Comparison of ENCODE assay signal across 8 cellular contexts in genomic region chr15:96332854-96333193, GRCh38. TPM values are rescaled to one million over a fixed set of nuclear protein-coding genes. Genes with fewer than 3 reads are reported as not detected.
DNase-seq lines count a peak whose midpoint lies in the region; ATAC-seq, FAIRE-seq and TF ChIP-seq lines count a peak whose summit lies in the region.

No MANE protein-coding gene starts in this region.

- no peak for TF ChIP-seq RAD21 in HepG2 (CRISPR knock-in tag; IDR thresholded peaks at IDR 0.05)

- H3K36me3 ChIP-seq in HepG2 (replicated peaks in 1 of 2; ENCODE audit: control insufficient read depth in 1 of 2, insufficient read depth in 2 of 2, low read length in 2 of 2), result peaks cover 5 to 12% of the 10 kb centered on the region in 2 experiments; a peak in 2 of 5 replicates
- peaks cover 15 to 33% of the 10 kb centered on the region in 2 donors for H3K36me3 ChIP-seq in thyroid gland

- peak overlapping the region; percentile 44 for H3K4me3 Mint-ChIP-seq in activated CD4-positive, alpha-beta T cell treated with anti-CD3 and anti-CD28 coated beads, Interleukin-2, amount 10 ng/mL, durations not matched to agents 7 days and 5 days

- no peak overlapping the region for H2AFZ ChIP-seq in HepG2 (ENCODE audit: low read length)

- H3K4me3 ChIP-seq in astrocyte of the cerebellum (ENCODE audit: low read depth, low read length), result peak overlapping the region; percentile 95
- peak overlapping the region; percentile 68 to 94 (median 82) for H3K4me3 ChIP-seq in HepG2 (replicated peaks in 1 of 3; ENCODE audit: insufficient read depth in 1 of 3, low read depth in 2 of 3, low read length in 3 of 3)
- H3K4me3 ChIP-seq in thyroid gland (replicated peaks in 1 of 3), result peak overlapping the region; percentile 30 to 90 (median 74)

- no peaks in the 10 kb centered on the region; a peak in 1 of 5 replicates for H3K27me3 ChIP-seq in HepG2 (ENCODE audit: control insufficient read depth in 1 of 2, insufficient read depth in 2 of 2, low read length in 2 of 2)
- H3K27me3 ChIP-seq in thyroid gland, result no peaks in the 10 kb centered on the region

- POLR2A ChIA-PET in activated CD4-positive, alpha-beta T cell treated with anti-CD3 and anti-CD28 coated beads, Interleukin-2, amount 10 ng/mL, durations not matched to agents 7 days and 5 days (lab: Charles Lee), result no interaction called here
- POLR2A ChIA-PET in HepG2 (lab: Yijun Ruan, JAX), result interaction anchor here (1.0 to 2.8 kb wide), 4 partner anchors 23 to 1488 kb away, joined by 4 to 23 read pairs (median 6); no protein-coding TSS in a partner anchor

- CTCF ChIA-PET in activated CD4-positive, alpha-beta T cell treated with anti-CD3 and anti-CD28 coated beads, Interleukin-2, amount 10 ng/mL, durations not matched to agents 7 days and 5 days (lab: Charles Lee), result no interaction called here
- CTCF ChIA-PET in HepG2 (lab: Yijun Ruan, JAX; ENCODE audit: low intra/inter-chr PET ratio, low total read pairs), result no interaction called here

- H3K79me2 ChIP-seq in HepG2 (ENCODE audit: insufficient read depth, low read length), result peaks cover 68% of the 10 kb centered on the region

- H3K9me3 ChIP-seq in HepG2 (ENCODE audit: low read length), result no peaks in the 10 kb centered on the region
- H3K9me3 ChIP-seq in thyroid gland, result no peaks in the 10 kb centered on the region

- peaks cover 7% of the 10 kb centered on the region for H3K4me1 Mint-ChIP-seq in activated CD4-positive, alpha-beta T cell treated with anti-CD3 and anti-CD28 coated beads, Interleukin-2, amount 10 ng/mL, durations not matched to agents 7 days and 5 days

- peaks cover 81% of the 10 kb centered on the region for H3K27me3 Mint-ChIP-seq in activated CD4-positive, alpha-beta T cell treated with anti-CD3 and anti-CD28 coated beads, Interleukin-2, amount 10 ng/mL, durations not matched to agents 7 days and 5 days

- no peaks in the 10 kb centered on the region for H3K9me3 Mint-ChIP-seq in activated CD4-positive, alpha-beta T cell treated with anti-CD3 and anti-CD28 coated beads, Interleukin-2, amount 10 ng/mL, durations not matched to agents 7 days and 5 days

- TF ChIP-seq CTCF in astrocyte of the cerebellum (IDR thresholded peaks at IDR 0.05; ENCODE audit: low read depth, low read length, missing control alignments) (no peak), HepG2 (CRISPR knock-in tag; IDR thresholded peaks at IDR 0.05) (no peak), thyroid gland (IDR thresholded peaks at IDR 0.05) (no peak)

- peak overlapping the region; percentile 25 for H3K27ac Mint-ChIP-seq in activated CD4-positive, alpha-beta T cell treated with anti-CD3 and anti-CD28 coated beads, Interleukin-2, amount 10 ng/mL, durations not matched to agents 7 days and 5 days

- no peak for FAIRE-seq in HepG2 (lab: Jason Lieb, UNC)

- TF ChIP-seq EP300 in HepG2 (IDR thresholded peaks at IDR 0.05; ENCODE audit: low read depth in 2 of 2, low read length in 2 of 2) (no peak), HepG2 (CRISPR knock-in tag; IDR thresholded peaks at IDR 0.05; ENCODE audit: borderline replicate concordance) (no peak)

- TF ChIP-seq POLR2A in HepG2 (IDR thresholded peaks at IDR 0.05; ENCODE audit: insufficient read depth in 1 of 2, low read depth in 2 of 2, low read length in 2 of 2) (no peak), thyroid gland (IDR thresholded peaks at IDR 0.05) (no peak)

- intact Hi-C loops in HepG2 (cut with micrococcal nuclease; ENCODE audit: unreplicated experiment), result loop anchor here (5.0 kb wide), 2 partner anchors 571 to 1491 kb away; no protein-coding TSS in a partner anchor
- intact Hi-C loops in thyroid gland (cut with DNase I), result no loop called here

- H3K27ac ChIP-seq in HepG2 (ENCODE audit: extremely low read length, insufficient read depth, low read length) (peak overlapping the region; percentile 91), thyroid gland (peak overlapping the region; percentile 84 to 97 (median 91))

- H3K9ac ChIP-seq in HepG2 (ENCODE audit: insufficient read depth, low read depth, low read length), result peak overlapping the region; percentile 92

- WGBS in HepG2 (ENCODE audit: low lambda C conversion rate), result under 1% methylated on average over 13 of the region's 13 CpGs
- 0 to 5% methylated on average over 13 of the region's 13 CpGs for WGBS in thyroid gland, 2 donors

- peaks cover 31% of the 10 kb centered on the region for H3K4me1 ChIP-seq in HepG2 (ENCODE audit: insufficient read depth, low read length)
- H3K4me1 ChIP-seq in thyroid gland, result peaks cover 12 to 23% of the 10 kb centered on the region in 2 donors

- BruUV-seq in HepG2 (replicated peaks; lab: Mats Ljungman, UMichigan), result no TSS peak

- peaks cover 5% of the 10 kb centered on the region for H3K36me3 Mint-ChIP-seq in activated CD4-positive, alpha-beta T cell treated with anti-CD3 and anti-CD28 coated beads, Interleukin-2, amount 10 ng/mL, durations not matched to agents 7 days and 5 days (ENCODE audit: low read depth)

- in situ Hi-C loops in astrocyte of the cerebellum (cut with HindIII; ENCODE audit: low sequenced_read_pairs), result loop anchor here (25.0 kb wide), 2 partner anchors 904 to 1671 kb away; no protein-coding TSS in a partner anchor
- in situ Hi-C loops in HepG2 (cut with HindIII; ENCODE audit: extremely low pct_ligation_motif_present, low pct_unique_long_range_greater_than_20kb), result loop anchor here (10.0 to 25.0 kb wide), 5 partner anchors 158 to 1071 kb away; no protein-coding TSS in a partner anchor

- no peak for ATAC-seq in HepG2
- ATAC-seq in GM21390 (IDR thresholded peaks at IDR 0.05; ENCODE audit: unreplicated experiment), result no peak
- ATAC-seq in GM21723 (IDR thresholded peaks at IDR 0.05; ENCODE audit: unreplicated experiment), result no peak

- no peak for DNase-seq in activated CD4-positive, alpha-beta T cell treated with anti-CD3 and anti-CD28 coated beads, Interleukin-2, amount 10 ng/mL, durations not matched to agents 7 days and 5 days
- DNase-seq in activated CD4-positive, alpha-beta T cell treated with anti-CD3 and anti-CD28 coated beads for 4 hours, result no peak
- DNase-seq in astrocyte of the cerebellum (ENCODE audit: low read depth) (no peak), HepG2 (ENCODE audit: low spot score) (no peak), thyroid gland (no peak), SIG-M5 treated with dmso at 0.1 percent for 504 hours (lab: John Stamatoyannopoulos, UW; ENCODE audit: unreplicated experiment) (no peak)

- H4K20me1 ChIP-seq in HepG2 (ENCODE audit: insufficient read depth, low read length), result peaks cover 31% of the 10 kb centered on the region

- H3K4me2 ChIP-seq in HepG2 (ENCODE audit: low read depth, low read length), result peak overlapping the region; percentile 85

TF ChIP-seq in HepG2, 621 proteins besides CTCF, POLR2A, EP300 and RAD21 (continues in another document):
- TF ChIP-seq POLR2G (IDR thresholded peaks at IDR 0.05; ENCODE audit: low read depth, low read length) (peak; percentile 24; the same call in 1 of the 2 replicates), ZSCAN21 (CRISPR knock-in tag; IDR thresholded peaks at IDR 0.05; ENCODE audit: borderline replicate concordance) (no peak), UBTF (CRISPR knock-in tag; IDR thresholded peaks at IDR 0.05) (no peak), KDM4B (CRISPR knock-in tag; IDR thresholded peaks at IDR 0.05) (no peak), NCOR1 (IDR thresholded peaks at IDR 0.05; ENCODE audit: borderline replicate concordance, low read length) (0 out of 2 replicates have a peak, but pooled peaks have one; percentile 39), HNRNPK (IDR thresholded peaks at IDR 0.05; ENCODE audit: low read depth, low read length, poor library complexity, severe bottlenecking) (peak; percentile 60)

RNA-seq across cellular contexts. Expression of gene NR2F2, which starts 2.3 kb away (rescaled TPM):
- total RNA-seq in activated CD4-positive, alpha-beta T cell treated with anti-CD3 and anti-CD28 coated beads, Interleukin-2, amount 10 ng/mL, durations not matched to agents 7 days and 5 days, result not detected
- 3.5 and 5.0 TPM in 2 replicates for total RNA-seq in HepG2 (2016; rRNA removed; fragmentation: Illumina TruSeq; extraction: Trizol)
- 0.61 and 0.79 TPM in 2 replicates for total RNA-seq in HepG2 (2016; cell fraction: cytosol; rRNA removed; fragmentation: Illumina TruSeq; extraction: Trizol; ENCODE audit: low read depth)
- total RNA-seq in HepG2 (2016; cell fraction: insoluble cytoplasmic fraction; rRNA removed; fragmentation: Illumina TruSeq; extraction: Trizol), result 3.8 and 4.3 TPM in 2 replicates
- 2.4 and 2.8 TPM in 2 replicates for total RNA-seq in HepG2 (2016; cell fraction: membrane; rRNA removed; fragmentation: Illumina TruSeq; extraction: Trizol)
- total RNA-seq in HepG2 (2016; cell fraction: nucleus; rRNA removed; fragmentation: Illumina TruSeq; extraction: Trizol), result 8.2 and 8.4 TPM in 2 replicates
- 4.0 and 4.7 TPM in 2 replicates for polyA plus RNA-seq in HepG2 (2011; rRNA removed)
- polyA plus RNA-seq in HepG2 (2011; cell fraction: cytosol; rRNA removed), result 3.5 and 3.6 TPM in 2 replicates
- 13.5 and 15.0 TPM in 2 replicates for polyA plus RNA-seq in HepG2 (2011; cell fraction: nucleus; rRNA removed)
- 20.1 and 28.6 TPM in 2 replicates for polyA plus RNA-seq in HepG2 (2012)
- polyA plus RNA-seq in HepG2 (2016; cell fraction: cytosol; fragmentation: Illumina TruSeq; extraction: Trizol; ENCODE audit: low read depth), result 0.70 TPM in 2 replicates
- polyA plus RNA-seq in HepG2 (2016; cell fraction: insoluble cytoplasmic fraction; fragmentation: Illumina TruSeq; extraction: Trizol; ENCODE audit: low read depth), result 14.4 and 16.5 TPM in 2 replicates
- polyA plus RNA-seq in HepG2 (2016; cell fraction: membrane; fragmentation: Illumina TruSeq; extraction: Trizol; ENCODE audit: low read depth), result 3.3 and 3.6 TPM in 2 replicates
- polyA plus RNA-seq in HepG2 (2016; cell fraction: nucleus; fragmentation: Illumina TruSeq; extraction: Trizol; ENCODE audit: insufficient read depth, low read depth), result 27.1 and 27.3 TPM in 2 replicates
- polyA minus RNA-seq in HepG2 (2011; rRNA and poly(A)+ RNA removed; ENCODE audit: low replicate concordance), result 15.2 and 51.3 TPM in 2 replicates
- 6.7 and 11.9 TPM in 2 replicates for polyA minus RNA-seq in HepG2 (2011; cell fraction: cytosol; rRNA and poly(A)+ RNA removed)
- polyA minus RNA-seq in HepG2 (2011; cell fraction: nucleus; rRNA and poly(A)+ RNA removed), result 11.7 and 14.2 TPM in 2 replicates
- total RNA-seq in thyroid gland, result 10 to 100 TPM; 18.3 to 30.2 (median 20.4) TPM
